ENCODE assay signal across 15 cellular contexts in genomic region chr5:102663771-102664530, GRCh38.
DNase-seq lines count a peak whose midpoint lies in the region; ATAC-seq and TF ChIP-seq lines count a peak whose summit lies in the region.
"Had no signal": no experiment of that assay in that cellular context is flagged by ENCODE, and none has a peak within 500 bp of the region (broad histone marks: within the 10 kb centered on the region; RNA-seq: fewer than 3 reads in every experiment).

No MANE protein-coding gene starts in this region.

- H3K27ac Mint-ChIP-seq in HFFc6 = no peak overlapping the region
- H3K27ac Mint-ChIP-seq in CD14-positive monocyte = no peak overlapping the region
- H3K27ac Mint-ChIP-seq: B cell had no signal

- dilution Hi-C loops in mammary epithelial cell (cut with HindIII; ENCODE audit: low sequenced_read_pairs) = no loop called here

- BruUV-seq in mammary epithelial cell (replicated peaks; lab: Mats Ljungman, UMichigan) = no TSS peak

- in situ Hi-C loops in mammary epithelial cell (cut with MboI; ENCODE audit: low sequenced_read_pairs in 2 of 2) = no loop called here

- TF ChIP-seq CTCF in AG10803 (conservative IDR thresholded peaks at IDR 0.05; ENCODE audit: low read length) = no peak
- no peak for TF ChIP-seq CTCF in HFFc6 (IDR thresholded peaks at IDR 0.05)
- no peak for TF ChIP-seq CTCF in mammary epithelial cell (conservative IDR thresholded peaks at IDR 0.05 in 1 of 2, IDR thresholded peaks at IDR 0.05 in 1 of 2; ENCODE audit: extremely low read depth in 1 of 2, insufficient read depth in 1 of 2, low read depth in 1 of 2, low read length in 2 of 2)
- TF ChIP-seq CTCF in CD14-positive monocyte (IDR thresholded peaks at IDR 0.05) = no peak

- peaks cover 7% of the 10 kb centered on the region for H3K27me3 ChIP-seq in mammary epithelial cell (ENCODE audit: insufficient read depth, low read length)
- H3K27me3 ChIP-seq: uterus had no signal

- no peaks in the 10 kb centered on the region for H3K9me3 ChIP-seq in mammary epithelial cell (replicated peaks; ENCODE audit: insufficient read depth, low read length)
- H3K9me3 ChIP-seq: prostate gland, uterus had no signal

- H3K9ac ChIP-seq in mammary epithelial cell (ENCODE audit: insufficient read depth, low read length) = no peak overlapping the region

- H3K4me1 ChIP-seq in mammary epithelial cell (ENCODE audit: insufficient read depth, low read length) = peaks cover 11% of the 10 kb centered on the region
- H3K4me1 ChIP-seq: prostate gland, uterus had no signal

- no peak overlapping the region for H3K4me2 ChIP-seq in mammary epithelial cell (ENCODE audit: insufficient read depth, low read depth, low read length)

- CTCF ChIA-PET in mammary epithelial cell (lab: Charles Lee; ENCODE audit: low non-redundant PET) = interaction anchor here (0.6 kb wide), 1 partner anchor 295 kb away, joined by 3 read pairs; no protein-coding TSS in a partner anchor

- H3K9me3 Mint-ChIP-seq in HFFc6 (no peaks in the 10 kb centered on the region), CD14-positive monocyte (peaks cover 0 to 4% (median 0%) of the 10 kb centered on the region in 7 donors)

- no peak overlapping the region for H2AFZ ChIP-seq in mammary epithelial cell (ENCODE audit: low read depth, low read length)

- H3K4me3 ChIP-seq in AG10803 (ENCODE audit: low read length) (no peak overlapping the region), mammary epithelial cell (replicated peaks in 1 of 3; ENCODE audit: insufficient read depth in 1 of 3, low read depth in 2 of 3, low read length in 3 of 3) (no peak overlapping the region)
- H3K4me3 ChIP-seq: prostate gland, uterus had no signal

- ATAC-seq in HG03439 (IDR thresholded peaks at IDR 0.05; ENCODE audit: unreplicated experiment) = no peak
- ATAC-seq: HCT116 had no signal

- H3K27ac ChIP-seq in mammary epithelial cell (ENCODE audit: insufficient read depth, low read depth, low read length) = no peak overlapping the region
- H3K27ac ChIP-seq: prostate gland, uterus had no signal

- no peaks in the 10 kb centered on the region for H3K79me2 ChIP-seq in mammary epithelial cell (ENCODE audit: insufficient read depth, low read length)

- H3K36me3 Mint-ChIP-seq in HFFc6 (ENCODE audit: low read depth) (no peaks in the 10 kb centered on the region), CD14-positive monocyte (no peaks in the 10 kb centered on the region)

- H3K4me3 Mint-ChIP-seq in HFFc6 = no peak overlapping the region
- no peak overlapping the region for H3K4me3 Mint-ChIP-seq in CD14-positive monocyte
- H3K4me3 Mint-ChIP-seq: B cell had no signal

- DNase-seq in AG10803 (ENCODE audit: low read depth) = peak; percentile 50
- peak; percentile 37 for DNase-seq in HFFc6
- DNase-seq in mammary epithelial cell = peak; percentile 78
- peak; percentile 29 for DNase-seq in iris pigment epithelial cell (ENCODE audit: low read depth)
- DNase-seq in RPMI8226 = no peak
- DNase-seq in head of caudate nucleus = no peak
- no peak for DNase-seq in CD14-positive monocyte (ENCODE audit: low spot score)
- DNase-seq: activated CD8-positive, alpha-beta memory T cell treated with anti-CD3 and anti-CD28 coated beads for 24 hours; activated naive CD4-positive, alpha-beta T cell treated with Interleukin-2 at 50 U/mL for 16 hours; islet precursor cell; uterus had no signal

- H4K20me1 ChIP-seq in mammary epithelial cell (ENCODE audit: insufficient read depth, low read length) = no peaks in the 10 kb centered on the region

- H3K27me3 Mint-ChIP-seq in HFFc6 (ENCODE audit: insufficient read depth) = no peaks in the 10 kb centered on the region
- H3K27me3 Mint-ChIP-seq in CD14-positive monocyte (ENCODE audit: low read depth in 3 of 3) = peaks cover 0 to 2% (median 0%) of the 10 kb centered on the region in 3 donors
- H3K27me3 Mint-ChIP-seq: B cell had no signal

- WGBS in mammary epithelial cell (ENCODE audit: low coverage, missing lambda C conversion rate) = 96% methylated on average over 1 of the region's 1 CpG

- intact Hi-C loops in mammary epithelial cell (cut with micrococcal nuclease) = loop anchor here (10.0 kb wide), 1 partner anchor 461 kb away; the partner anchor contains the start of genes GIN1 and PPIP5K2
- intact Hi-C loops in head of caudate nucleus (cut with DNase I) = no loop called here
- intact Hi-C loops in CD14-positive monocyte (cut with micrococcal nuclease) = no loop called here

- no peaks in the 10 kb centered on the region for H3K36me3 ChIP-seq in mammary epithelial cell (ENCODE audit: insufficient read depth, low read length)
- H3K36me3 ChIP-seq: prostate gland, uterus had no signal

- H3K4me1 Mint-ChIP-seq in HFFc6 (ENCODE audit: low read depth) (no peaks in the 10 kb centered on the region), CD14-positive monocyte (no peaks in the 10 kb centered on the region)
- H3K4me1 Mint-ChIP-seq: B cell had no signal

Comparison
In these comparisons a context has a peak if more than half of its experiments do, and no peak if none do; other contexts are left out.
1. DNase-seq: peak in AG10803 (single experiment), HFFc6 (single experiment), mammary epithelial cell (single experiment) and iris pigment epithelial cell (single experiment); none in RPMI8226 (single experiment), head of caudate nucleus (0 of 42) and CD14-positive monocyte (single experiment).